ENCODE assay signal across 22 cellular contexts in the genomic region with DNA sequence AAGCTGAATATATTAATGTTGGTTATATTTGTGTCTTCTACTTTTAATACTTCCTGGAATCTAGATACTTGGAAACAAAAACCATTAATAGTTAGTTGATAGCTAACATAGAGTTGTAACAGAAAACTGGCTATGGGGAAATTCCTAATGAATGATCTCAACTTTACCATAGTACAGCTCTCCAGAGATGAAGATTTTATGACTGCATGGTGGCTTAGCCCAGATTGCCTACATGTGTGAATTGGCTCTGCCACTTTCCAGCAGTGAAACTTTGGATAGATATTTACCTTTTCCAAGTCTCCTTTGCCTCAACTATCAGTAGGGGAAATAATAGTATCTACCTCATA.
DNase-seq lines count a peak whose midpoint lies in the region; ATAC-seq and TF ChIP-seq lines count a peak whose summit lies in the region.
"Had no signal": no experiment of that assay in that cellular context is flagged by ENCODE, and none has a peak within 500 bp of the region (broad histone marks: within the 10 kb centered on the region; RNA-seq: fewer than 3 reads in every experiment).

No MANE protein-coding gene starts in this region.

- H2AFZ ChIP-seq in SK-N-SH (ENCODE audit: low read depth) (0 out of 2 replicates have a peak overlapping the region, but pooled peaks have one; percentile 7), Karpas-422 (ENCODE audit: low read length) (no peak overlapping the region)

- H3K27me3 ChIP-seq in SK-N-SH (ENCODE audit: insufficient read depth) (no peaks in the 10 kb centered on the region), Karpas-422 (ENCODE audit: low read length) (no peaks in the 10 kb centered on the region)
- H3K27me3 ChIP-seq: BLaER1 had no signal

- peaks cover 4% of the 10 kb centered on the region for H3F3A ChIP-seq in SK-N-SH (replicated peaks; ENCODE audit: insufficient read depth)

- no peak overlapping the region for H3K9ac ChIP-seq in SK-N-SH
- H3K9ac ChIP-seq in Karpas-422 (ENCODE audit: low read length), result no peak overlapping the region
- H3K9ac ChIP-seq: BLaER1 had no signal

- H3K9me2 ChIP-seq in SK-N-SH (no peaks in the 10 kb centered on the region), Karpas-422 (replicated peaks; ENCODE audit: insufficient read depth, low read length) (no peaks in the 10 kb centered on the region)

- CTCF ChIA-PET in SK-N-SH (lab: Yijun Ruan, JAX), result interaction anchor here (1.0 kb wide), 1 partner anchor 398 kb away, joined by 3 read pairs; no protein-coding TSS in a partner anchor

- POLR2A ChIA-PET in SK-N-SH (lab: Yijun Ruan, JAX), result no interaction called here

- TF ChIP-seq EP300 in SK-N-SH (IDR thresholded peaks at IDR 0.05; ENCODE audit: borderline replicate concordance in 1 of 2, low read depth in 1 of 2, low read length in 1 of 2), result no peak

- TF ChIP-seq CTCF in SK-N-SH (IDR thresholded peaks at IDR 0.05) (no peak), fibroblast of mammary gland (conservative IDR thresholded peaks at IDR 0.05; ENCODE audit: control insufficient read depth, insufficient read depth, low read depth, low read length) (no peak), omental fat pad (IDR thresholded peaks at IDR 0.05) (no peak), GM13976 (IDR thresholded peaks at IDR 0.05; ENCODE audit: borderline replicate concordance, control extremely low read depth, extremely low read depth, insufficient read depth, missing control alignments) (no peak)

- TF ChIP-seq RAD21 in SK-N-SH (IDR thresholded peaks at IDR 0.05; ENCODE audit: low read length), result no peak

- DNase-seq in EH (ENCODE audit: low read depth) (peak; percentile 18), SK-N-SH (no peak), fibroblast of mammary gland (ENCODE audit: low read depth) (peak; percentile 53), omental fat pad (ENCODE audit: low spot score) (no peak), Karpas-422 (no peak), ureter (ENCODE audit: low spot score) (no peak), GM13976 (ENCODE audit: low spot score) (no peak)
- DNase-seq: activated CD4-positive, alpha-beta T cell treated with anti-CD3 and anti-CD28 coated beads, Interleukin-2, amount 50 U/mL, for 48 hours; activated CD4-positive, CD25-positive, alpha-beta regulatory T cell; activated CD8-positive, alpha-beta memory T cell treated with anti-CD3 and anti-CD28 coated beads, Interleukin-2, amount 50 U/mL, for 4 hours; Caco-2; central memory CD4-positive, alpha-beta T cell; DMS79 treated with DMSO at 0.1 percent for 48 hours; foreskin keratinocyte; Kasumi-1; NCI-H1048; NCI-H187 treated with DMSO at 0.1 percent for 48 hours; stimulated activated CD4-positive, alpha-beta T cell treated with anti-CD3 and anti-CD28 coated beads, Interleukin-1b, Interleukin-23, amount 100 ng/mL, for 48 hours had no signal

- no peaks in the 10 kb centered on the region for H3K79me2 ChIP-seq in SK-N-SH (ENCODE audit: insufficient read depth)
- H3K79me2 ChIP-seq in Karpas-422 (ENCODE audit: low read length), result no peaks in the 10 kb centered on the region

- no peak overlapping the region for H3K4me3 ChIP-seq in SK-N-SH (ENCODE audit: low read depth in 2 of 2, low read length in 1 of 2)
- H3K4me3 ChIP-seq in fibroblast of mammary gland (ENCODE audit: control insufficient read depth, low read depth, low read length), result no peak overlapping the region
- H3K4me3 ChIP-seq in Karpas-422 (ENCODE audit: low read length), result no peak overlapping the region
- H3K4me3 ChIP-seq: BLaER1 had no signal

- H3K36me3 ChIP-seq in SK-N-SH (replicated peaks in 1 of 2; ENCODE audit: control insufficient read depth in 1 of 2, insufficient read depth in 2 of 2, low read length in 1 of 2) (no peaks in the 10 kb centered on the region), Karpas-422 (ENCODE audit: insufficient read depth, low read length) (no peaks in the 10 kb centered on the region)
- H3K36me3 ChIP-seq: BLaER1 had no signal

- H3K4me2 ChIP-seq in SK-N-SH, result no peak overlapping the region
- no peak overlapping the region for H3K4me2 ChIP-seq in Karpas-422 (ENCODE audit: low read depth, low read length, poor library complexity, severe bottlenecking)
- H3K4me2 ChIP-seq: BLaER1 had no signal

- H4K20me1 ChIP-seq in SK-N-SH (ENCODE audit: insufficient read depth) (no peaks in the 10 kb centered on the region), Karpas-422 (ENCODE audit: insufficient read depth, low read depth, low read length) (no peaks in the 10 kb centered on the region)
- H4K20me1 ChIP-seq: BLaER1 had no signal

- peak overlapping the region; percentile 39 to 48; a peak in 3 of 4 replicates for H3K27ac ChIP-seq in SK-N-SH (ENCODE audit: low read depth in 2 of 2, low read length in 1 of 2)
- no peak overlapping the region for H3K27ac ChIP-seq in Karpas-422 (ENCODE audit: low read length)
- H3K27ac ChIP-seq: BLaER1, foreskin keratinocyte had no signal

- H3K9me3 ChIP-seq in SK-N-SH, result no peaks in the 10 kb centered on the region
- no peaks in the 10 kb centered on the region for H3K9me3 ChIP-seq in Karpas-422 (ENCODE audit: low read length)
- H3K9me3 ChIP-seq: Caco-2 had no signal

- ATAC-seq in omental fat pad (ENCODE audit: low FRiP score) (peak; percentile 70), GM19463 (IDR thresholded peaks at IDR 0.05; ENCODE audit: unreplicated experiment) (no peak)
- ATAC-seq: foreskin keratinocyte, HCT116, Right ventricle myocardium inferior had no signal

- in situ Hi-C loops in GM13976 (cut with MboI; ENCODE audit: low sequenced_read_pairs, unreplicated experiment), result no loop called here

- H3K4me1 ChIP-seq in SK-N-SH (ENCODE audit: control insufficient read depth in 1 of 2, insufficient read depth in 2 of 2, low read depth in 1 of 2, low read length in 1 of 2) (peaks cover 0 to 6% of the 10 kb centered on the region in 2 experiments; a peak in 2 of 4 replicates), Karpas-422 (ENCODE audit: low read length) (no peaks in the 10 kb centered on the region)
- H3K4me1 ChIP-seq: BLaER1, Caco-2, foreskin keratinocyte had no signal

TF ChIP-seq in SK-N-SH, 30 proteins besides CTCF, POLR2A, EP300 and RAD21:
- TF ChIP-seq NFIC (IDR thresholded peaks at IDR 0.05; ENCODE audit: borderline replicate concordance) (no peak), YY1 (IDR thresholded peaks at IDR 0.05; ENCODE audit: low read depth) (no peak), CHD2 (IDR thresholded peaks at IDR 0.05; ENCODE audit: low read length, partially characterized antibody) (no peak), MEF2A (IDR thresholded peaks at IDR 0.05; ENCODE audit: borderline replicate concordance, low read depth) (no peak), FOSL2 (IDR thresholded peaks at IDR 0.05; ENCODE audit: borderline replicate concordance, low read depth) (no peak), RFX5 (IDR thresholded peaks at IDR 0.05; ENCODE audit: low read length) (no peak), POLR2AphosphoS5 (IDR thresholded peaks at IDR 0.05; ENCODE audit: low read depth, low read length) (no peak), TEAD4 (IDR thresholded peaks at IDR 0.05; ENCODE audit: borderline replicate concordance, insufficient read depth) (no peak), FOXJ3 (CRISPR knock-in tag; IDR thresholded peaks at IDR 0.05) (no peak), SMC3 (IDR thresholded peaks at IDR 0.05; ENCODE audit: low read depth, low read length) (no peak)
- TF ChIP-seq, protein P1, sequence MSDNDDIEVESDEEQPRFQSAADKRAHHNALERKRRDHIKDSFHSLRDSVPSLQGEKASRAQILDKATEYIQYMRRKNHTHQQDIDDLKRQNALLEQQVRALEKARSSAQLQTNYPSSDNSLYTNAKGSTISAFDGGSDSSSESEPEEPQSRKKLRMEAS (IDR thresholded peaks at IDR 0.05; ENCODE audit: low read depth), result no peak
- TF ChIP-seq, protein P2, sequence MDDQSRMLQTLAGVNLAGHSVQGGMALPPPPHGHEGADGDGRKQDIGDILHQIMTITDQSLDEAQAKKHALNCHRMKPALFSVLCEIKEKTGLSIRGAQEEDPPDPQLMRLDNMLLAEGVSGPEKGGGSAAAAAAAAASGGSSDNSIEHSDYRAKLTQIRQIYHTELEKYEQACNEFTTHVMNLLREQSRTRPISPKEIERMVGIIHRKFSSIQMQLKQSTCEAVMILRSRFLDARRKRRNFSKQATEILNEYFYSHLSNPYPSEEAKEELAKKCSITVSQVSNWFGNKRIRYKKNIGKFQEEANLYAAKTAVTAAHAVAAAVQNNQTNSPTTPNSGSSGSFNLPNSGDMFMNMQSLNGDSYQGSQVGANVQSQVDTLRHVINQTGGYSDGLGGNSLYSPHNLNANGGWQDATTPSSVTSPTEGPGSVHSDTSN (IDR thresholded peaks at IDR 0.05), result no peak
- TF ChIP-seq, protein P3, sequence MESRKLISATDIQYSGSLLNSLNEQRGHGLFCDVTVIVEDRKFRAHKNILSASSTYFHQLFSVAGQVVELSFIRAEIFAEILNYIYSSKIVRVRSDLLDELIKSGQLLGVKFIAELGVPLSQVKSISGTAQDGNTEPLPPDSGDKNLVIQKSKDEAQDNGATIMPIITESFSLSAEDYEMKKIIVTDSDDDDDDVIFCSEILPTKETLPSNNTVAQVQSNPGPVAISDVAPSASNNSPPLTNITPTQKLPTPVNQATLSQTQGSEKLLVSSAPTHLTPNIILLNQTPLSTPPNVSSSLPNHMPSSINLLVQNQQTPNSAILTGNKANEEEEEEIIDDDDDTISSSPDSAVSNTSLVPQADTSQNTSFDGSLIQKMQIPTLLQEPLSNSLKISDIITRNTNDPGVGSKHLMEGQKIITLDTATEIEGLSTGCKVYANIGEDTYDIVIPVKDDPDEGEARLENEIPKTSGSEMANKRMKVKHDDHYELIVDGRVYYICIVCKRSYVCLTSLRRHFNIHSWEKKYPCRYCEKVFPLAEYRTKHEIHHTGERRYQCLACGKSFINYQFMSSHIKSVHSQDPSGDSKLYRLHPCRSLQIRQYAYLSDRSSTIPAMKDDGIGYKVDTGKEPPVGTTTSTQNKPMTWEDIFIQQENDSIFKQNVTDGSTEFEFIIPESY (IDR thresholded peaks at IDR 0.05; ENCODE audit: borderline replicate concordance, low read depth), result no peak

Comparison
In these comparisons a context has a peak if more than half of its experiments do, and no peak if none do; other contexts are left out.
1. DNase-seq: peak in EH (single experiment) and fibroblast of mammary gland (single experiment); none in SK-N-SH (single experiment), omental fat pad (single experiment), Karpas-422 (single experiment), ureter (single experiment) and GM13976 (single experiment).